9 cellular contexts compared by ENCODE assay signal in genomic region chr22:39252461-39253391, GRCh38. TPM values are rescaled to one million over a fixed set of nuclear protein-coding genes. Genes with fewer than 3 reads are reported as not detected.
DNase-seq lines count a peak whose midpoint lies in the region; ATAC-seq and TF ChIP-seq lines count a peak whose summit lies in the region.
"Had no signal": no experiment of that assay in that cellular context is flagged by ENCODE, and none has a peak within 500 bp of the region (broad histone marks: within the 10 kb centered on the region; RNA-seq: fewer than 3 reads in every experiment).

No MANE protein-coding gene starts in this region.

- H3K4me3 ChIP-seq in cardiac muscle cell, result no peak overlapping the region

- H3K4me1 ChIP-seq in cardiac muscle cell (ENCODE audit: low read depth), result peaks cover 37% of the 10 kb centered on the region

- DNase-seq in cardiac muscle cell (ENCODE audit: low read depth in 1 of 2, low spot score in 1 of 2), result no peak
- no peak for DNase-seq in Right ventricle myocardium inferior (ENCODE audit: missing footprints)
- no peak for DNase-seq in WTC11 (ENCODE audit: low spot score)
- peak; percentile 25 for DNase-seq in glomerular visceral epithelial cell (ENCODE audit: extremely low spot score)
- DNase-seq in activated CD8-positive, alpha-beta memory T cell treated with anti-CD3 and anti-CD28 coated beads, Interleukin-2, amount 10 ng/mL, durations not matched to agents 7 days and 5 days, result no peak
- DNase-seq in activated naive CD4-positive, alpha-beta T cell treated with anti-CD3 and anti-CD28 coated beads, Interleukin-2, amount 50 U/mL, for 16 hours, result no peak
- DNase-seq in NCI-H2081 (lab: John Stamatoyannopoulos, UW), result no peak
- DNase-seq: naive B cell had no signal

- POLR2A ChIA-PET in WTC11 (lab: Charles Lee), result interaction anchor here (0.7 kb wide), 1 partner anchor 338 kb away, joined by 4 read pairs; no protein-coding TSS in a partner anchor

- peak overlapping the region; percentile 74 for H3K27ac ChIP-seq in cardiac muscle cell
- peak overlapping the region; percentile 36 for H3K27ac ChIP-seq in temporal lobe (ENCODE audit: low read depth, low read length)

- peaks cover 36% of the 10 kb centered on the region for H3K27me3 Mint-ChIP-seq in WTC11 (ENCODE audit: low read depth)
- peaks cover 29% of the 10 kb centered on the region for H3K27me3 Mint-ChIP-seq in activated CD8-positive, alpha-beta memory T cell treated with anti-CD3 and anti-CD28 coated beads, Interleukin-2, amount 10 ng/mL, durations not matched to agents 7 days and 5 days

- H3K27ac Mint-ChIP-seq in WTC11, result no peak overlapping the region
- H3K27ac Mint-ChIP-seq in activated CD8-positive, alpha-beta memory T cell treated with anti-CD3 and anti-CD28 coated beads, Interleukin-2, amount 10 ng/mL, durations not matched to agents 7 days and 5 days, result no peak overlapping the region

- intact Hi-C loops in Right ventricle myocardium inferior (cut with DNase I), result no loop called here

- H3K9me3 Mint-ChIP-seq in WTC11, result no peaks in the 10 kb centered on the region
- H3K9me3 Mint-ChIP-seq in activated CD8-positive, alpha-beta memory T cell treated with anti-CD3 and anti-CD28 coated beads, Interleukin-2, amount 10 ng/mL, durations not matched to agents 7 days and 5 days (ENCODE audit: low read depth), result no peaks in the 10 kb centered on the region
- H3K9me3 Mint-ChIP-seq: naive B cell had no signal

- no peaks in the 10 kb centered on the region for H3K9me3 ChIP-seq in cardiac muscle cell (ENCODE audit: low read depth)

- no peaks in the 10 kb centered on the region for H3K36me3 ChIP-seq in cardiac muscle cell

- TF ChIP-seq CTCF in cardiac muscle cell (IDR thresholded peaks at IDR 0.05; ENCODE audit: low read depth, low read length) (no peak), WTC11 (IDR thresholded peaks at IDR 0.05) (no peak)

- CTCF ChIA-PET in WTC11 (lab: Charles Lee), result interaction anchor here (0.5 to 4.8 kb wide), 9 partner anchors 12 to 56 kb away, joined by 3 to 20 read pairs (median 3); no protein-coding TSS in a partner anchor
- CTCF ChIA-PET in activated CD8-positive, alpha-beta memory T cell treated with anti-CD3 and anti-CD28 coated beads, Interleukin-2, amount 10 ng/mL, durations not matched to agents 7 days and 5 days (lab: Charles Lee), result interaction anchor here (1.0 to 1.2 kb wide), 2 partner anchors 12 to 82 kb away, joined by 3 to 4 read pairs; no protein-coding TSS in a partner anchor

- no peaks in the 10 kb centered on the region for H3K27me3 ChIP-seq in cardiac muscle cell

- H3K4me1 Mint-ChIP-seq in WTC11, result peaks cover 36% of the 10 kb centered on the region
- H3K4me1 Mint-ChIP-seq in activated CD8-positive, alpha-beta memory T cell treated with anti-CD3 and anti-CD28 coated beads, Interleukin-2, amount 10 ng/mL, durations not matched to agents 7 days and 5 days, result peaks cover 31% of the 10 kb centered on the region

- 0 out of 2 replicates have a peak overlapping the region, but pooled peaks have one; percentile 10 for H3K4me3 Mint-ChIP-seq in WTC11
- H3K4me3 Mint-ChIP-seq in activated CD8-positive, alpha-beta memory T cell treated with anti-CD3 and anti-CD28 coated beads, Interleukin-2, amount 10 ng/mL, durations not matched to agents 7 days and 5 days, result no peak overlapping the region

- no peak for ATAC-seq in Right ventricle myocardium inferior
- no peak for ATAC-seq in WTC11
- no peak for ATAC-seq in activated CD8-positive, alpha-beta memory T cell treated with anti-CD3 and anti-CD28 coated beads, Interleukin-2, amount 10 ng/mL, durations not matched to agents 7 days and 5 days

- H3K36me3 Mint-ChIP-seq in WTC11, result no peaks in the 10 kb centered on the region
- H3K36me3 Mint-ChIP-seq in activated CD8-positive, alpha-beta memory T cell treated with anti-CD3 and anti-CD28 coated beads, Interleukin-2, amount 10 ng/mL, durations not matched to agents 7 days and 5 days, result no peaks in the 10 kb centered on the region
- H3K36me3 Mint-ChIP-seq: naive B cell had no signal

TF ChIP-seq in WTC11, 78 proteins besides CTCF, POLR2A, EP300 and RAD21:
- TF ChIP-seq GTF2I (CRISPR knock-in tag; conservative IDR thresholded peaks at IDR 0.05), result no peak
- no peak for TF ChIP-seq ELF4 (CRISPR knock-in tag; IDR thresholded peaks at IDR 0.05; ENCODE audit: low read depth)
- no peak for TF ChIP-seq ETV6 (CRISPR knock-in tag; IDR thresholded peaks at IDR 0.05)
- TF ChIP-seq ESRRA (CRISPR knock-in tag; IDR thresholded peaks at IDR 0.05; ENCODE audit: borderline replicate concordance), result no peak
- no peak for TF ChIP-seq SMAD4 (CRISPR knock-in tag; IDR thresholded peaks at IDR 0.05)
- no peak for TF ChIP-seq EMX1 (CRISPR knock-in tag; IDR thresholded peaks at IDR 0.05)
- TF ChIP-seq NR1H2 (CRISPR knock-in tag; IDR thresholded peaks at IDR 0.05), result no peak
- TF ChIP-seq ZNF219 (CRISPR knock-in tag; IDR thresholded peaks at IDR 0.05; ENCODE audit: borderline replicate concordance), result no peak
- TF ChIP-seq FOXP1 (CRISPR knock-in tag; IDR thresholded peaks at IDR 0.05; ENCODE audit: borderline replicate concordance), result no peak
- no peak for TF ChIP-seq RELA (CRISPR knock-in tag; IDR thresholded peaks at IDR 0.05; ENCODE audit: borderline replicate concordance)
- TF ChIP-seq ZNF423 (CRISPR knock-in tag; IDR thresholded peaks at IDR 0.05), result no peak
- no peak for TF ChIP-seq SP1 (CRISPR knock-in tag; conservative IDR thresholded peaks at IDR 0.05)
- no peak for TF ChIP-seq NR2C2 (CRISPR knock-in tag; IDR thresholded peaks at IDR 0.05)
- TF ChIP-seq ZNF532 (CRISPR knock-in tag; IDR thresholded peaks at IDR 0.05; ENCODE audit: borderline replicate concordance), result no peak
- no peak for TF ChIP-seq HMGXB4 (CRISPR knock-in tag; IDR thresholded peaks at IDR 0.05)
- no peak for TF ChIP-seq RORB (CRISPR knock-in tag; IDR thresholded peaks at IDR 0.05)

RNA-seq across cellular contexts. Expression of gene PDGFB, which starts 7.9 kb away (rescaled TPM):
- total RNA-seq in cardiac muscle cell (15.3 and 18.2 TPM in 2 replicates), Right ventricle myocardium inferior (19.7 TPM), WTC11 (2021) (6.8 to 9.2 TPM (median 7.7 TPM) in 3 replicates), temporal lobe (4.4 TPM)
- polyA plus RNA-seq in cardiac muscle cell, result 8.6 and 9.8 TPM in 2 replicates
- under 1 TPM in 1 of 2 experiments, not detected in 1; 0.35 TPM for total RNA-seq in activated CD8-positive, alpha-beta memory T cell treated with anti-CD3 and anti-CD28 coated beads, Interleukin-2, amount 10 ng/mL, durations not matched to agents 7 days and 5 days
